In genomic region chr2:42216712-42217111, GRCh38 we compare ENCODE assay signal across 12 cellular contexts. TPM values are rescaled to one million over a fixed set of nuclear protein-coding genes. Genes with fewer than 3 reads are reported as not detected.
A peak's percentile ranks its signal among the peaks of the same experiment; 100 is the strongest.
DNase-seq lines count a peak whose midpoint lies in the region; ATAC-seq and TF ChIP-seq lines count a peak whose summit lies in the region.
"Had no signal": no experiment of that assay in that cellular context is flagged by ENCODE, and none has a peak within 500 bp of the region (broad histone marks: within the 10 kb centered on the region; RNA-seq: fewer than 3 reads in every experiment).

No MANE protein-coding gene starts in this region.

- H2AK5ac ChIP-seq in mesenchymal stem cell (ENCODE audit: low read length, severe bottlenecking) (no peak overlapping the region), neuronal stem cell (ENCODE audit: low read depth, low read length) (no peak overlapping the region)

- H3K9me3 Mint-ChIP-seq in CD4-positive, CD25-positive, alpha-beta regulatory T cell = no peaks in the 10 kb centered on the region

- peaks cover 30 to 95% (median 70%) of the 10 kb centered on the region in 4 donors for H3K4me1 Mint-ChIP-seq in CD4-positive, CD25-positive, alpha-beta regulatory T cell

- H3K23ac ChIP-seq in mesenchymal stem cell (ENCODE audit: low read length in 2 of 2) = no peak overlapping the region
- H3K23ac ChIP-seq in neuronal stem cell (ENCODE audit: low read depth, low read length, poor library complexity) = no peak overlapping the region

- no peak overlapping the region for H3K18ac ChIP-seq in mesenchymal stem cell (ENCODE audit: low read depth in 1 of 2, low read length in 2 of 2)
- no peak overlapping the region for H3K18ac ChIP-seq in neuronal stem cell (ENCODE audit: low read length)

- H3K9ac ChIP-seq in mesenchymal stem cell (ENCODE audit: low read length) = peak overlapping the region; percentile 64
- no peak overlapping the region for H3K9ac ChIP-seq in neuronal stem cell (ENCODE audit: low read depth, low read length, poor library complexity)
- H3K9ac ChIP-seq: SK-N-SH had no signal

- intact Hi-C loops in body of pancreas (cut with DNase I) = no loop called here

- H2BK120ac ChIP-seq in mesenchymal stem cell (ENCODE audit: low read depth, low read length) = no peak overlapping the region
- H2BK120ac ChIP-seq in neuronal stem cell (ENCODE audit: low read depth, low read length) = no peak overlapping the region

- no peak overlapping the region for H3K27ac ChIP-seq in CD4-positive, CD25-positive, alpha-beta regulatory T cell (ENCODE audit: insufficient read depth, low read length, poor library complexity, severe bottlenecking)
- peak overlapping the region in 3 of 4 donors; percentile 35 to 52 (median 37) for H3K27ac ChIP-seq in body of pancreas
- no peak overlapping the region for H3K27ac ChIP-seq in mesenchymal stem cell (ENCODE audit: low read length, poor library complexity, severe bottlenecking)
- H3K27ac ChIP-seq in neuronal stem cell (replicated peaks; ENCODE audit: low read length) = no peak overlapping the region

- H3K4me1 ChIP-seq in CD4-positive, CD25-positive, alpha-beta regulatory T cell (ENCODE audit: control insufficient read depth, insufficient read depth, low read length, poor library complexity, severe bottlenecking) = peaks cover 61% of the 10 kb centered on the region
- H3K4me1 ChIP-seq in body of pancreas = peaks cover 47% of the 10 kb centered on the region
- no peaks in the 10 kb centered on the region for H3K4me1 ChIP-seq in mesenchymal stem cell (ENCODE audit: control insufficient read depth, insufficient read depth, low read depth, low read length)
- peaks cover 0 to 6% of the 10 kb centered on the region in 2 donors for H3K4me1 ChIP-seq in neuronal stem cell (ENCODE audit: control insufficient read depth in 2 of 2, insufficient read depth in 1 of 2, low read depth in 1 of 2, low read length in 2 of 2)

- no peak overlapping the region for H2AFZ ChIP-seq in mesenchymal stem cell (ENCODE audit: low read depth, low read length)
- no peak overlapping the region for H2AFZ ChIP-seq in neuronal stem cell (ENCODE audit: low read length)

- peak overlapping the region in 3 of 4 donors; percentile 7 to 10 (median 10) for H3K4me3 Mint-ChIP-seq in CD4-positive, CD25-positive, alpha-beta regulatory T cell

- no peak overlapping the region for H3K4ac ChIP-seq in mesenchymal stem cell (ENCODE audit: low read depth in 1 of 2, low read length in 2 of 2)
- H3K4ac ChIP-seq in neuronal stem cell (ENCODE audit: low read length) = no peak overlapping the region

- H3K27ac Mint-ChIP-seq in CD4-positive, CD25-positive, alpha-beta regulatory T cell = peak overlapping the region; percentile 63 to 80 (median 70)

- H2BK15ac ChIP-seq in mesenchymal stem cell (ENCODE audit: low read depth, poor library complexity, severe bottlenecking) (no peak overlapping the region), neuronal stem cell (ENCODE audit: low read length) (no peak overlapping the region)

- no peaks in the 10 kb centered on the region for H3K27me3 ChIP-seq in CD4-positive, CD25-positive, alpha-beta regulatory T cell (ENCODE audit: control insufficient read depth, insufficient read depth, low read length)
- H3K27me3 ChIP-seq in body of pancreas (no peaks in the 10 kb centered on the region), mesenchymal stem cell (ENCODE audit: control insufficient read depth in 1 of 2, insufficient read depth in 1 of 2, low read length in 2 of 2) (no peaks in the 10 kb centered on the region), neuronal stem cell (ENCODE audit: control insufficient read depth in 3 of 3, insufficient read depth in 3 of 3, low read depth in 1 of 3, low read length in 3 of 3) (no peaks in the 10 kb centered on the region)

- DNase-seq in CD4-positive, CD25-positive, alpha-beta regulatory T cell = no peak
- DNase-seq in M059J (ENCODE audit: low read depth) (peak; percentile 25), body of pancreas (no peak), mesenchymal stem cell (peak; percentile 74), ureter (ENCODE audit: low spot score) (no peak), neuronal stem cell (ENCODE audit: low spot score) (no peak), NCI-H82 treated with DMSO at 0.1 percent for 48 hours (lab: John Stamatoyannopoulos, UW; ENCODE audit: unreplicated experiment) (no peak)
- DNase-seq: activated CD4-positive, alpha-beta T cell treated with anti-CD3 and anti-CD28 coated beads, Interleukin-2, amount 50 U/mL, for 4 hours; DMS153; NCI-H345; SK-N-SH had no signal

- TF ChIP-seq POLR2A in body of pancreas (IDR thresholded peaks at IDR 0.05) = no peak

- peaks cover 9% of the 10 kb centered on the region for H3K36me3 Mint-ChIP-seq in CD4-positive, CD25-positive, alpha-beta regulatory T cell

- H2BK12ac ChIP-seq in mesenchymal stem cell (ENCODE audit: low read length in 2 of 2) (no peak overlapping the region), neuronal stem cell (ENCODE audit: low read length) (no peak overlapping the region)

- peaks cover 14% of the 10 kb centered on the region for H3K36me3 ChIP-seq in CD4-positive, CD25-positive, alpha-beta regulatory T cell (ENCODE audit: control insufficient read depth, insufficient read depth, low read length)
- H3K36me3 ChIP-seq in body of pancreas (replicated peaks in 1 of 2; ENCODE audit: insufficient read depth in 1 of 2, low read depth in 2 of 2) = no peaks in the 10 kb centered on the region
- no peaks in the 10 kb centered on the region for H3K36me3 ChIP-seq in mesenchymal stem cell (ENCODE audit: control insufficient read depth in 1 of 2, insufficient read depth in 2 of 2, low read depth in 1 of 2, low read length in 2 of 2)
- H3K36me3 ChIP-seq in neuronal stem cell (replicated peaks in 1 of 2; ENCODE audit: control insufficient read depth in 2 of 2, insufficient read depth in 2 of 2, low read length in 2 of 2) = peaks cover 0 to 6% of the 10 kb centered on the region in 2 donors

- no peak overlapping the region for H2BK5ac ChIP-seq in mesenchymal stem cell (ENCODE audit: low read depth, low read length, poor library complexity, severe bottlenecking)
- H2BK5ac ChIP-seq in neuronal stem cell (ENCODE audit: low read length) = no peak overlapping the region

- H3K79me1 ChIP-seq in mesenchymal stem cell (replicated peaks; ENCODE audit: low read length, poor library complexity, severe bottlenecking) = peaks cover 23% of the 10 kb centered on the region
- no peaks in the 10 kb centered on the region for H3K79me1 ChIP-seq in neuronal stem cell (ENCODE audit: low read depth, low read length)

- no peak for ATAC-seq in CD4-positive, CD25-positive, alpha-beta regulatory T cell (ENCODE audit: low read depth in 2 of 2)
- ATAC-seq in body of pancreas = peak; percentile 69
- ATAC-seq in SK-N-SH treated with all-trans-retinoic acid at 6 μM for 48 hours = no peak

- no peak overlapping the region for H4K91ac ChIP-seq in mesenchymal stem cell (ENCODE audit: low read length)
- no peak overlapping the region for H4K91ac ChIP-seq in neuronal stem cell (ENCODE audit: low read depth, low read length, poor library complexity)

- no peak overlapping the region for H3K14ac ChIP-seq in mesenchymal stem cell (ENCODE audit: low read length in 2 of 2)
- no peak overlapping the region for H3K14ac ChIP-seq in neuronal stem cell (ENCODE audit: low read length)

- peak overlapping the region; percentile 30 for H3K4me3 ChIP-seq in CD4-positive, CD25-positive, alpha-beta regulatory T cell (ENCODE audit: low read depth, low read length)
- H3K4me3 ChIP-seq in body of pancreas (no peak overlapping the region), mesenchymal stem cell (ENCODE audit: insufficient read depth in 1 of 2, low read depth in 1 of 2, low read length in 2 of 2) (no peak overlapping the region), neuronal stem cell (ENCODE audit: low read length in 2 of 2) (no peak overlapping the region)

- H3K9me3 ChIP-seq in CD4-positive, CD25-positive, alpha-beta regulatory T cell (ENCODE audit: control insufficient read depth in 2 of 2, low read length in 2 of 2) = no peaks in the 10 kb centered on the region
- no peaks in the 10 kb centered on the region for H3K9me3 ChIP-seq in body of pancreas
- H3K9me3 ChIP-seq in mesenchymal stem cell (ENCODE audit: control insufficient read depth, low read length) = no peaks in the 10 kb centered on the region
- peaks cover 0 to 11% of the 10 kb centered on the region in 2 donors for H3K9me3 ChIP-seq in neuronal stem cell (replicated peaks in 1 of 2; ENCODE audit: control insufficient read depth in 2 of 2, insufficient read depth in 1 of 2, low read depth in 1 of 2, low read length in 2 of 2)
- H3K9me3 ChIP-seq: SK-N-SH had no signal

- H3K27me3 Mint-ChIP-seq in CD4-positive, CD25-positive, alpha-beta regulatory T cell = no peaks in the 10 kb centered on the region

- no peak overlapping the region for H4K8ac ChIP-seq in mesenchymal stem cell (ENCODE audit: low read length)
- no peak overlapping the region for H4K8ac ChIP-seq in neuronal stem cell (ENCODE audit: low read depth, low read length)

- H3K4me2 ChIP-seq in mesenchymal stem cell (ENCODE audit: low read length, poor library complexity, severe bottlenecking) (no peak overlapping the region), neuronal stem cell (ENCODE audit: insufficient read depth, low read length, poor library complexity, severe bottlenecking) (no peak overlapping the region)
- H3K4me2 ChIP-seq: SK-N-SH had no signal

- no peak for TF ChIP-seq CTCF in body of pancreas (IDR thresholded peaks at IDR 0.05)

TF ChIP-seq in SK-N-SH treated with all-trans-retinoic acid at 6 μM for 48 hours, 23 proteins besides CTCF, POLR2A, EP300 and RAD21 (continues in another document):
- no peak for TF ChIP-seq CSRNP3 (CRISPR knock-in tag; IDR thresholded peaks at IDR 0.05)

RNA-seq across cellular contexts. Expression of gene EML4, which starts 47.6 kb away (rescaled TPM):
- total RNA-seq in CD4-positive, CD25-positive, alpha-beta regulatory T cell = 293 TPM
- polyA plus RNA-seq in CD4-positive, CD25-positive, alpha-beta regulatory T cell = 10 to 100 TPM; 83.7 to 92.7 (median 89.7) TPM
- 27.5 and 36.7 TPM in 2 replicates for total RNA-seq in M059J (2014; rRNA removed; shearing (Covaris generic))
- 10 to 100 TPM; 37.4 to 39.9 TPM for total RNA-seq in body of pancreas
- 24.9 TPM for polyA plus RNA-seq in mesenchymal stem cell (2013, experiment 1 of 2)
- polyA plus RNA-seq in mesenchymal stem cell (2013, experiment 2 of 2) = 24.4 TPM
- total RNA-seq in ureter = 99.1 TPM
- 45.6 TPM for polyA plus RNA-seq in neuronal stem cell (2013, experiment 1 of 2)
- 46.5 TPM for polyA plus RNA-seq in neuronal stem cell (2013, experiment 2 of 2)

Comparison
In these comparisons a context has a peak if more than half of its experiments do, and no peak if none do; other contexts are left out.
1. DNase-seq: peak in M059J (single experiment) and mesenchymal stem cell (single experiment); none in CD4-positive, CD25-positive, alpha-beta regulatory T cell (0 of 3), body of pancreas (0 of 4), ureter (single experiment), neuronal stem cell (single experiment) and NCI-H82 treated with DMSO at 0.1 percent for 48 hours (single experiment).
2. H3K27ac ChIP-seq: peak in body of pancreas (3 of 4); none in CD4-positive, CD25-positive, alpha-beta regulatory T cell (single experiment), mesenchymal stem cell (single experiment) and neuronal stem cell (single experiment).